16 cellular contexts compared by ENCODE assay signal in genomic region chr2:238496756-238497609, GRCh38.
A peak's percentile ranks its signal among the peaks of the same experiment; 100 is the strongest.
DNase-seq lines count a peak whose midpoint lies in the region; ATAC-seq and TF ChIP-seq lines count a peak whose summit lies in the region.
"Had no signal": no experiment of that assay in that cellular context is flagged by ENCODE, and none has a peak within 500 bp of the region (broad histone marks: within the 10 kb centered on the region; RNA-seq: fewer than 3 reads in every experiment).

No MANE protein-coding gene starts in this region.

- CTCF ChIA-PET in activated CD8-positive, alpha-beta memory T cell treated with anti-CD3 and anti-CD28 coated beads, Interleukin-2, amount 10 ng/mL, durations not matched to agents 7 days and 5 days (lab: Charles Lee): interaction anchor here (0.9 kb wide), 1 partner anchor 16 kb away, joined by 3 read pairs; no protein-coding TSS in a partner anchor

- no peak overlapping the region for H3K27ac ChIP-seq in coronary artery
- H3K27ac ChIP-seq in vagina: no peak overlapping the region
- H3K27ac ChIP-seq: C4-2B had no signal

- TF ChIP-seq CTCF in coronary artery (IDR thresholded peaks at IDR 0.05) (no peak), neural crest cell (conservative IDR thresholded peaks at IDR 0.05) (no peak), vagina (IDR thresholded peaks at IDR 0.05) (no peak)

- H3K4me3 ChIP-seq in coronary artery: no peak overlapping the region
- no peak overlapping the region for H3K4me3 ChIP-seq in vagina

- no peaks in the 10 kb centered on the region for H3K9me3 ChIP-seq in vagina

- H3K4me3 Mint-ChIP-seq in activated CD8-positive, alpha-beta memory T cell treated with anti-CD3 and anti-CD28 coated beads, Interleukin-2, amount 10 ng/mL, durations not matched to agents 7 days and 5 days: no peak overlapping the region
- no peak overlapping the region for H3K4me3 Mint-ChIP-seq in neural crest cell
- H3K4me3 Mint-ChIP-seq: HFFc6 had no signal

- H3K4me1 ChIP-seq in vagina: no peaks in the 10 kb centered on the region

- no peaks in the 10 kb centered on the region for H3K27me3 ChIP-seq in vagina

- H3K36me3 Mint-ChIP-seq in activated CD8-positive, alpha-beta memory T cell treated with anti-CD3 and anti-CD28 coated beads, Interleukin-2, amount 10 ng/mL, durations not matched to agents 7 days and 5 days: no peaks in the 10 kb centered on the region
- no peaks in the 10 kb centered on the region for H3K36me3 Mint-ChIP-seq in neural crest cell (ENCODE audit: low read depth)

- peaks cover 33% of the 10 kb centered on the region for H3K4me1 Mint-ChIP-seq in activated CD8-positive, alpha-beta memory T cell treated with anti-CD3 and anti-CD28 coated beads, Interleukin-2, amount 10 ng/mL, durations not matched to agents 7 days and 5 days
- peaks cover 33% of the 10 kb centered on the region for H3K4me1 Mint-ChIP-seq in neural crest cell

- TF ChIP-seq POLR2A in vagina (IDR thresholded peaks at IDR 0.05): no peak

- no peak for ATAC-seq in activated CD8-positive, alpha-beta memory T cell treated with anti-CD3 and anti-CD28 coated beads, Interleukin-2, amount 10 ng/mL, durations not matched to agents 7 days and 5 days
- no peak for ATAC-seq in GM19395 (IDR thresholded peaks at IDR 0.05; ENCODE audit: unreplicated experiment)
- ATAC-seq: PC-3 had no signal

- no peak overlapping the region for H3K27ac Mint-ChIP-seq in activated CD8-positive, alpha-beta memory T cell treated with anti-CD3 and anti-CD28 coated beads, Interleukin-2, amount 10 ng/mL, durations not matched to agents 7 days and 5 days
- H3K27ac Mint-ChIP-seq in neural crest cell (ENCODE audit: unreplicated experiment): peak overlapping the region; percentile 68
- H3K27ac Mint-ChIP-seq: HFFc6 had no signal

- H3K9me3 Mint-ChIP-seq in activated CD8-positive, alpha-beta memory T cell treated with anti-CD3 and anti-CD28 coated beads, Interleukin-2, amount 10 ng/mL, durations not matched to agents 7 days and 5 days (ENCODE audit: low read depth): no peaks in the 10 kb centered on the region
- H3K9me3 Mint-ChIP-seq in neural crest cell: peaks cover 2% of the 10 kb centered on the region
- H3K9me3 Mint-ChIP-seq: HFFc6 had no signal

- H3K27me3 Mint-ChIP-seq in activated CD8-positive, alpha-beta memory T cell treated with anti-CD3 and anti-CD28 coated beads, Interleukin-2, amount 10 ng/mL, durations not matched to agents 7 days and 5 days: no peaks in the 10 kb centered on the region
- no peaks in the 10 kb centered on the region for H3K27me3 Mint-ChIP-seq in neural crest cell (ENCODE audit: low read depth)

- intact Hi-C loops in vagina (cut with DNase I): no loop called here

- no peaks in the 10 kb centered on the region for H3K36me3 ChIP-seq in vagina

- DNase-seq in activated CD8-positive, alpha-beta memory T cell treated with anti-CD3 and anti-CD28 coated beads, Interleukin-2, amount 10 ng/mL, durations not matched to agents 7 days and 5 days: peak; percentile 36
- DNase-seq in activated CD8-positive, alpha-beta memory T cell treated with anti-CD3 and anti-CD28 coated beads, Interleukin-2, amount 50 U/mL, for 4 hours: no peak
- DNase-seq in coronary artery (ENCODE audit: low spot score): peak; percentile 62
- DNase-seq in neural crest cell (ENCODE audit: low read depth, low spot score): no peak
- peak; percentile 79 to 95 for DNase-seq in vagina (ENCODE audit: extremely low spot score in 2 of 2)
- no peak for DNase-seq in stimulated activated CD4-positive, alpha-beta T cell treated with anti-CD3 and anti-CD28 coated beads, Interleukin-12 subunit alpha, Interleukin-12 subunit beta, amount 100 ng/mL, for 4 hours
- no peak for DNase-seq in retina
- DNase-seq: GF-D8, HFFc6, KG1, NCI-H1417 treated with DMSO at 0.1 percent for 48 hours, NCI-H1930, NCI-H446, PC-3 had no signal

Comparison
In these comparisons a context has a peak if more than half of its experiments do, and no peak if none do; other contexts are left out.
1. DNase-seq: peak in activated CD8-positive, alpha-beta memory T cell treated with anti-CD3 and anti-CD28 coated beads, Interleukin-2, amount 10 ng/mL, durations not matched to agents 7 days and 5 days (single experiment), coronary artery (single experiment) and vagina (2 of 2); none in activated CD8-positive, alpha-beta memory T cell treated with anti-CD3 and anti-CD28 coated beads, Interleukin-2, amount 50 U/mL, for 4 hours (single experiment), neural crest cell (single experiment), stimulated activated CD4-positive, alpha-beta T cell treated with anti-CD3 and anti-CD28 coated beads, Interleukin-12 subunit alpha, Interleukin-12 subunit beta, amount 100 ng/mL, for 4 hours (single experiment) and retina (single experiment).